17 cellular contexts compared by ENCODE assay signal in genomic region chr12:112962561-112962960, GRCh38. TPM values are rescaled to one million over a fixed set of nuclear protein-coding genes. Genes with fewer than 3 reads are reported as not detected.
DNase-seq lines count a peak whose midpoint lies in the region; ATAC-seq and TF ChIP-seq lines count a peak whose summit lies in the region.
"Had no signal": no experiment of that assay in that cellular context is flagged by ENCODE, and none has a peak within 500 bp of the region (broad histone marks: within the 10 kb centered on the region; RNA-seq: fewer than 3 reads in every experiment).

No MANE protein-coding gene starts in this region.

- H4K8ac ChIP-seq in H9 (replicated peaks; ENCODE audit: insufficient read length, low read depth, low read length) (no peak overlapping the region), neuronal stem cell (ENCODE audit: low read depth, low read length) (no peak overlapping the region)

- H2BK120ac ChIP-seq in H9 (ENCODE audit: low read depth, low read length, poor library complexity, severe bottlenecking) (no peak overlapping the region), neuronal stem cell (ENCODE audit: low read depth, low read length) (no peak overlapping the region)

- H3K4me3 ChIP-seq in esophagus muscularis mucosa: no peak overlapping the region
- H3K4me3 ChIP-seq in neuronal stem cell (ENCODE audit: low read length in 2 of 2): no peak overlapping the region
- H3K4me3 ChIP-seq in uterus: no peak overlapping the region
- H3K4me3 ChIP-seq: A549, GM12878, GM23338, HAP-1 had no signal

- H4K91ac ChIP-seq in H9 (ENCODE audit: insufficient read length, low read depth, low read length): no peak overlapping the region
- no peak overlapping the region for H4K91ac ChIP-seq in neuronal stem cell (ENCODE audit: low read depth, low read length, poor library complexity)

- TF ChIP-seq CTCF in H9 (conservative IDR thresholded peaks at IDR 0.05) (no peak), esophagus muscularis mucosa (IDR thresholded peaks at IDR 0.05) (no peak), uterus (IDR thresholded peaks at IDR 0.05) (no peak)

- no peak overlapping the region; a peak in 1 of 5 replicates for H3K4me3 Mint-ChIP-seq in H9
- no peak overlapping the region for H3K4me3 Mint-ChIP-seq in activated T-helper 17 cell treated with anti-CD3 and anti-CD28 coated beads, Interleukin-2, amount 50 U/mL, for 72 hours
- H3K4me3 Mint-ChIP-seq: CD4-positive, alpha-beta memory T cell; GM23338 had no signal

- H3K27me3 ChIP-seq in H9 (ENCODE audit: insufficient read depth, low read length) (no peaks in the 10 kb centered on the region), esophagus muscularis mucosa (no peaks in the 10 kb centered on the region), neuronal stem cell (ENCODE audit: control insufficient read depth in 3 of 3, insufficient read depth in 3 of 3, low read depth in 1 of 3, low read length in 3 of 3) (no peaks in the 10 kb centered on the region), uterus (no peaks in the 10 kb centered on the region)
- H3K27me3 ChIP-seq: BE2C had no signal

- H2BK5ac ChIP-seq in H9 (ENCODE audit: insufficient read length, low read length) (no peak overlapping the region), neuronal stem cell (ENCODE audit: low read length) (no peak overlapping the region)

- no peak overlapping the region for H4K5ac ChIP-seq in H9 (ENCODE audit: insufficient read length, low read depth, low read length)

- H3K23me2 ChIP-seq in H9 (ENCODE audit: insufficient read length, low read depth, low read length, poor library complexity, severe bottlenecking): peaks cover 3% of the 10 kb centered on the region

- H3K4me1 Mint-ChIP-seq in H9: peaks cover 0 to 2% of the 10 kb centered on the region in 2 experiments; a peak in 1 of 4 replicates
- peaks cover 10% of the 10 kb centered on the region for H3K4me1 Mint-ChIP-seq in activated T-helper 17 cell treated with anti-CD3 and anti-CD28 coated beads, Interleukin-2, amount 50 U/mL, for 72 hours
- H3K4me1 Mint-ChIP-seq: GM23338 had no signal

- H3K27ac ChIP-seq in H9 (ENCODE audit: insufficient read length, low read depth, low read length): no peak overlapping the region
- no peak overlapping the region for H3K27ac ChIP-seq in esophagus muscularis mucosa (replicated peaks in 1 of 4)
- H3K27ac ChIP-seq in neuronal stem cell (replicated peaks; ENCODE audit: low read length): no peak overlapping the region
- no peak overlapping the region for H3K27ac ChIP-seq in uterus
- H3K27ac ChIP-seq: A549, C4-2B had no signal

- H2AK5ac ChIP-seq in H9 (ENCODE audit: insufficient read length, low read length) (no peak overlapping the region), neuronal stem cell (ENCODE audit: low read depth, low read length) (peak overlapping the region; percentile 21)

- no peak for ATAC-seq in activated T-helper 17 cell treated with anti-CD3 and anti-CD28 coated beads, Interleukin-2, amount 50 U/mL, for 72 hours (replicated peaks)
- ATAC-seq: A549, GM12878, HepG2 had no signal

- H3K23ac ChIP-seq in H9 (ENCODE audit: insufficient read length, low read depth, low read length) (no peak overlapping the region), neuronal stem cell (ENCODE audit: low read depth, low read length, poor library complexity) (no peak overlapping the region)

- peaks cover 6 to 12% (median 10%) of the 10 kb centered on the region in 3 experiments; a peak in 5 of 7 replicates for H3K36me3 Mint-ChIP-seq in H9 (ENCODE audit: insufficient read depth in 1 of 3, low read depth in 3 of 3)
- H3K36me3 Mint-ChIP-seq in activated T-helper 17 cell treated with anti-CD3 and anti-CD28 coated beads, Interleukin-2, amount 50 U/mL, for 72 hours (ENCODE audit: low read depth): peaks cover 79% of the 10 kb centered on the region

- H3K79me2 ChIP-seq in H9 (ENCODE audit: insufficient read depth, low read length): no peaks in the 10 kb centered on the region

- H2AFZ ChIP-seq in H9 (ENCODE audit: low read length) (no peak overlapping the region), neuronal stem cell (ENCODE audit: low read length) (no peak overlapping the region)

- peak overlapping the region in 1 of 3 experiments; percentile 75; a peak in 1 of 7 replicates for H3K27ac Mint-ChIP-seq in H9
- H3K27ac Mint-ChIP-seq in activated T-helper 17 cell treated with anti-CD3 and anti-CD28 coated beads, Interleukin-2, amount 50 U/mL, for 72 hours: peak overlapping the region; percentile 55
- H3K27ac Mint-ChIP-seq: CD4-positive, alpha-beta memory T cell; GM23338 had no signal

- H2BK12ac ChIP-seq in H9 (ENCODE audit: insufficient read length, low read depth, low read length) (no peak overlapping the region), neuronal stem cell (ENCODE audit: low read length) (no peak overlapping the region)

- H2BK15ac ChIP-seq in H9 (ENCODE audit: low read depth, low read length) (no peak overlapping the region), neuronal stem cell (ENCODE audit: low read length) (no peak overlapping the region)

- H4K20me1 ChIP-seq in H9 (ENCODE audit: control insufficient read depth, insufficient read depth, insufficient read length): no peaks in the 10 kb centered on the region

- H3K4me2 ChIP-seq in H9 (ENCODE audit: insufficient read depth, insufficient read length, low read length) (no peak overlapping the region), neuronal stem cell (ENCODE audit: insufficient read depth, low read length, poor library complexity, severe bottlenecking) (no peak overlapping the region)
- H3K4me2 ChIP-seq: A549, GM23338 had no signal

- H3K56ac ChIP-seq in H9 (ENCODE audit: insufficient read length, low read depth, low read length): no peak overlapping the region

- H3K79me1 ChIP-seq in H9 (ENCODE audit: insufficient read depth, low read depth, low read length, poor library complexity, severe bottlenecking) (no peaks in the 10 kb centered on the region), neuronal stem cell (ENCODE audit: low read depth, low read length) (no peaks in the 10 kb centered on the region)

- H3K14ac ChIP-seq in H9 (ENCODE audit: insufficient read depth, low read length): peak overlapping the region; percentile 49; the same call in 1 of the 2 replicates
- H3K14ac ChIP-seq in neuronal stem cell (ENCODE audit: low read length): no peak overlapping the region

- H3K4me1 ChIP-seq in H9 (ENCODE audit: insufficient read depth, low read length): no peaks in the 10 kb centered on the region
- no peaks in the 10 kb centered on the region for H3K4me1 ChIP-seq in esophagus muscularis mucosa
- H3K4me1 ChIP-seq in neuronal stem cell (ENCODE audit: control insufficient read depth in 2 of 2, insufficient read depth in 1 of 2, low read depth in 1 of 2, low read length in 2 of 2): no peaks in the 10 kb centered on the region
- no peaks in the 10 kb centered on the region for H3K4me1 ChIP-seq in uterus
- H3K4me1 ChIP-seq: A549, BE2C, HAP-1 had no signal

- H3K9me3 ChIP-seq in H9 (ENCODE audit: control insufficient read depth, low read depth, low read length) (no peaks in the 10 kb centered on the region), esophagus muscularis mucosa (peaks cover 0 to 12% (median 4%) of the 10 kb centered on the region in 4 donors), neuronal stem cell (replicated peaks in 1 of 2; ENCODE audit: control insufficient read depth in 2 of 2, insufficient read depth in 1 of 2, low read depth in 1 of 2, low read length in 2 of 2) (no peaks in the 10 kb centered on the region), uterus (no peaks in the 10 kb centered on the region)
- H3K9me3 ChIP-seq: A549, HAP-1 had no signal

- no peak overlapping the region for H3K18ac ChIP-seq in H9 (ENCODE audit: insufficient read length, low read depth, low read length)
- no peak overlapping the region for H3K18ac ChIP-seq in neuronal stem cell (ENCODE audit: low read length)

- TF ChIP-seq EP300 in esophagus muscularis mucosa (IDR thresholded peaks at IDR 0.05): no peak

- H3K36me3 ChIP-seq in esophagus muscularis mucosa (peaks cover 12 to 96% (median 65%) of the 10 kb centered on the region in 4 donors), neuronal stem cell (replicated peaks in 1 of 2; ENCODE audit: control insufficient read depth in 2 of 2, insufficient read depth in 2 of 2, low read length in 2 of 2) (no peaks in the 10 kb centered on the region), uterus (no peaks in the 10 kb centered on the region)

- H3K4ac ChIP-seq in H9 (ENCODE audit: low read depth, low read length): no peak overlapping the region
- H3K4ac ChIP-seq in neuronal stem cell (ENCODE audit: low read length): no peak overlapping the region

- H3K9ac ChIP-seq in H9 (ENCODE audit: extremely low read depth, insufficient read length, low read length) (no peak overlapping the region), neuronal stem cell (ENCODE audit: low read depth, low read length, poor library complexity) (no peak overlapping the region)

- no peak overlapping the region for H2BK20ac ChIP-seq in H9 (ENCODE audit: low read depth, low read length, poor library complexity, severe bottlenecking)

- H3K27me3 Mint-ChIP-seq in H9 (ENCODE audit: low read depth): peaks cover 26% of the 10 kb centered on the region
- no peaks in the 10 kb centered on the region for H3K27me3 Mint-ChIP-seq in activated T-helper 17 cell treated with anti-CD3 and anti-CD28 coated beads, Interleukin-2, amount 50 U/mL, for 72 hours
- H3K27me3 Mint-ChIP-seq: CD4-positive, alpha-beta memory T cell had no signal

- peaks cover 20 to 31% of the 10 kb centered on the region in 2 experiments for H3K9me3 Mint-ChIP-seq in H9
- no peaks in the 10 kb centered on the region for H3K9me3 Mint-ChIP-seq in activated T-helper 17 cell treated with anti-CD3 and anti-CD28 coated beads, Interleukin-2, amount 50 U/mL, for 72 hours

- intact Hi-C loops in esophagus muscularis mucosa (cut with DNase I) (no loop called here), uterus (cut with DNase I; ENCODE audit: low total_unique reads) (no loop called here)

- WGBS in H9 (ENCODE audit: extremely low coverage, insufficient read length, low lambda C conversion rate): no CpG with 5 or more reads among the region's 7 CpGs
- WGBS in esophagus muscularis mucosa: 99% methylated on average over 7 of the region's 7 CpGs
- WGBS in neuronal stem cell (ENCODE audit: extremely low coverage in 2 of 2, insufficient read length in 2 of 2, insufficient replicate concordance in 1 of 2), 2 donors: no CpG with 5 or more reads among the region's 7 CpGs

- H3T11ph ChIP-seq in H9 (ENCODE audit: low read length): no peak overlapping the region

- TF ChIP-seq POLR2A in esophagus muscularis mucosa (IDR thresholded peaks at IDR 0.05; ENCODE audit: low read depth) (no peak), uterus (IDR thresholded peaks at IDR 0.05) (no peak)

- no peak for DNase-seq in H9
- DNase-seq in esophagus muscularis mucosa (ENCODE audit: extremely low spot score): peak; percentile 31
- no peak for DNase-seq in neuronal stem cell (ENCODE audit: low spot score)
- no peak for DNase-seq in uterus
- no peak for DNase-seq in NCI-H748 (lab: John Stamatoyannopoulos, UW; ENCODE audit: unreplicated experiment)
- DNase-seq in HT-29 (ENCODE audit: low spot score): no peak
- DNase-seq: BE2C; CD4-positive, alpha-beta memory T cell; DMS79 had no signal

RNA-seq across cellular contexts. Expression of gene OAS2, which starts 15.8 kb away (rescaled TPM):
- total RNA-seq in H9 (2021): not detected in 2 replicates
- total RNA-seq in activated T-helper 17 cell treated with anti-CD3 and anti-CD28 coated beads, Interleukin-2, amount 50 U/mL, for 72 hours: 10 to 100 TPM; 44.6 to 64.8 TPM
- 1 to 10 TPM; 4.8 to 9.1 (median 7.4) TPM for total RNA-seq in esophagus muscularis mucosa
- polyA plus RNA-seq in neuronal stem cell (2013, experiment 1 of 2): 0.01 TPM
- polyA plus RNA-seq in neuronal stem cell (2013, experiment 2 of 2): not detected
- 10 to 100 TPM in 2 of 4 donors, 1 to 10 TPM in 1, under 1 TPM in 1; 0.59 to 18.1 (median 6.1) TPM for total RNA-seq in uterus
- total RNA-seq in HT-29 (2014; rRNA removed; shearing (Covaris generic)): 3.4 and 5.8 TPM in 2 replicates
- total RNA-seq: G401, GM23338 had no signal

RNA-seq across cellular contexts. Expression of gene OAS3, which starts 24.3 kb away (rescaled TPM):
- total RNA-seq in H9 (2021) (0.70 and 0.81 TPM in 2 replicates), esophagus muscularis mucosa (1 to 10 TPM; 6.0 to 9.6 (median 9.2) TPM), uterus (10 to 100 TPM in 2 of 4 donors, 1 to 10 TPM in 2; 2.1 to 22.8 (median 8.9) TPM)
- total RNA-seq in activated T-helper 17 cell treated with anti-CD3 and anti-CD28 coated beads, Interleukin-2, amount 50 U/mL, for 72 hours: 10 to 100 TPM; 17.4 to 41.7 TPM
- 0.01 TPM for polyA plus RNA-seq in neuronal stem cell (2013, experiment 1 of 2)
- 0.03 TPM for polyA plus RNA-seq in neuronal stem cell (2013, experiment 2 of 2)
- total RNA-seq in HT-29 (2014; rRNA removed; shearing (Covaris generic)): 53.9 and 70.9 TPM in 2 replicates

RNA-seq across cellular contexts. Expression of gene OAS1, which starts 55.8 kb away (rescaled TPM):
- total RNA-seq in H9 (2021): 0.20 TPM in 1 of 2 replicates, not detected in the other
- total RNA-seq in activated T-helper 17 cell treated with anti-CD3 and anti-CD28 coated beads, Interleukin-2, amount 50 U/mL, for 72 hours: 10 to 100 TPM; 15.6 to 20.9 TPM
- 10 to 100 TPM in 2 of 4 donors, 1 to 10 TPM in 2; 9.9 to 10.4 (median 10.0) TPM for total RNA-seq in esophagus muscularis mucosa
- polyA plus RNA-seq in neuronal stem cell (2013, experiment 1 of 2): not detected
- polyA plus RNA-seq in neuronal stem cell (2013, experiment 2 of 2): not detected
- total RNA-seq in uterus: 10 to 100 TPM in 1 of 4 donors, 1 to 10 TPM in 3; 3.8 to 19.8 (median 7.4) TPM
- total RNA-seq in HT-29 (2014; rRNA removed; shearing (Covaris generic)): 51.0 and 54.3 TPM in 2 replicates
- total RNA-seq: G401, GM23338 had no signal
- polyA plus RNA-seq: GM23338 had no signal
